In the genomic region with DNA sequence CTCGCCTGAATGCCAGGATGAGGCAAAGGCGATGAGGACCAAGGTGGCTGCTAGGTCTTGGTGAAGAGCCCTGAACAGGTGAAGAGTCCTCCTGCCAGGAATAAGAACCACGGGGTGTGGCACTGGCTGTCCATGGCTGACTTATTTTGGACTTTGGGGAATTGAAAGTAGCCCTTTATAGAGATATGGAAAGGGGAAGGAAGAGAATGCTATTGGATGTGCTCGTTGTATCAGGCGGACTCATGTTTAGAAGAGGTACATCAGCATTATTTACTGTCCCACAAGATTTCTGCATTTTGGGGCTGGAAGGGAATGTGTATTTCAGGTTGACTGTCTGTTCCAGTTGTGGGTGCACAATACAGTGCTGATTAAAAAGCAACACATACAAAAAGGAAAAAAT, we compare ENCODE assay signal across 29 cellular contexts.
"Had no signal": no experiment of that assay in that cellular context is flagged by ENCODE, and none has a peak within 500 bp of the region (broad histone marks: within the 10 kb centered on the region; RNA-seq: fewer than 3 reads in every experiment).

No MANE protein-coding gene starts in this region.

- H3K27me3 Mint-ChIP-seq: progenitor cell of endocrine pancreas; stimulated activated memory B cell treated with anti-CD40 and anti-IgM and Interleukin-4, amounts not matched to agents 10 μg/mL and 1 μg/mL and 100 μg/mL, for 72 hours; type B pancreatic cell had no signal

- H3K27ac ChIP-seq: left lung, lower lobe of right lung, neural progenitor cell, neutrophil, parathyroid adenoma, right atrium auricular region, right lobe of liver, tibial nerve, uterus had no signal

- H3K4me3 Mint-ChIP-seq: immature natural killer cell; mesothelial cell of epicardium; naive B cell; natural killer cell; nephron progenitor cell; neural progenitor cell; stimulated activated memory B cell treated with anti-CD40 and anti-IgM and Interleukin-4, amounts not matched to agents 10 μg/mL and 1 μg/mL and 100 μg/mL, for 72 hours; stimulated activated naive CD8-positive, alpha-beta T cell treated with anti-CD3 and anti-CD28 coated beads, Interleukin-15, amount 100 ng/mL, for 72 hours; type B pancreatic cell had no signal

- H3K27ac Mint-ChIP-seq: immature natural killer cell; mesothelial cell of epicardium; natural killer cell; nephron progenitor cell; neural progenitor cell; progenitor cell of endocrine pancreas; stimulated activated memory B cell treated with anti-CD40 and anti-IgM and Interleukin-4, amounts not matched to agents 10 μg/mL and 1 μg/mL and 100 μg/mL, for 72 hours; stimulated activated naive CD8-positive, alpha-beta T cell treated with anti-CD3 and anti-CD28 coated beads, Interleukin-15, amount 100 ng/mL, for 72 hours; type B pancreatic cell had no signal

- DNase-seq: immature natural killer cell; kidney; left colon; left lung; lower lobe of right lung; mammary epithelial cell; mesendoderm; naive B cell; natural killer cell; nephron progenitor cell; occipital lobe; right lobe of liver; stimulated activated CD4-positive, alpha-beta T cell treated with anti-CD3 and anti-CD28 coated beads, Interleukin-1b, Interleukin-23, amount 100 ng/mL, for 48 hours; stimulated activated CD4-positive, alpha-beta T cell treated with anti-CD3 and anti-CD28 coated beads, Interleukin-2, amount 100 ng/mL, for 48 hours; stimulated activated CD4-positive, alpha-beta T cell treated with anti-CD3 and anti-CD28 coated beads, Interleukin-4, amount 100 ng/mL, for 4 hours; stimulated activated CD8-positive, alpha-beta memory T cell treated with anti-CD3 and anti-CD28 coated beads, Interleukin-4, amount 100 ng/mL, for 48 hours; stimulated activated naive CD4-positive, alpha-beta T cell treated with Interleukin-2 at 50 U/mL for 16 hours; stimulated activated naive CD8-positive, alpha-beta T cell treated with anti-CD3 and anti-CD28 coated beads, Interleukin-15, amount 100 ng/mL, for 72 hours; substantia nigra; uterus had no signal

- H3K4me1 Mint-ChIP-seq: immature natural killer cell; naive B cell; natural killer cell; stimulated activated memory B cell treated with anti-CD40 and anti-IgM and Interleukin-4, amounts not matched to agents 10 μg/mL and 1 μg/mL and 100 μg/mL, for 72 hours; stimulated activated naive CD8-positive, alpha-beta T cell treated with anti-CD3 and anti-CD28 coated beads, Interleukin-15, amount 100 ng/mL, for 72 hours had no signal

- H3K36me3 Mint-ChIP-seq: immature natural killer cell; mesothelial cell of epicardium; naive B cell; natural killer cell; neural progenitor cell; stimulated activated memory B cell treated with anti-CD40 and anti-IgM and Interleukin-4, amounts not matched to agents 10 μg/mL and 1 μg/mL and 100 μg/mL, for 72 hours; type B pancreatic cell had no signal

- H3K9me3 Mint-ChIP-seq: stimulated activated memory B cell treated with anti-CD40 and anti-IgM and Interleukin-4, amounts not matched to agents 10 μg/mL and 1 μg/mL and 100 μg/mL, for 72 hours had no signal
